In genomic region chr2:204505946-204506345, GRCh38 we compare ENCODE assay signal across 21 cellular contexts. TPM values are rescaled to one million over a fixed set of nuclear protein-coding genes. Genes with fewer than 3 reads are reported as not detected.
DNase-seq lines count a peak whose midpoint lies in the region; ATAC-seq, FAIRE-seq and TF ChIP-seq lines count a peak whose summit lies in the region.
"Had no signal": no experiment of that assay in that cellular context is flagged by ENCODE, and none has a peak within 500 bp of the region (broad histone marks: within the 10 kb centered on the region; RNA-seq: fewer than 3 reads in every experiment).

No MANE protein-coding gene starts in this region.

- H3K4me3 ChIP-seq in fibroblast of lung (replicated peaks in 1 of 4; ENCODE audit: control extremely low read depth in 1 of 4, insufficient read depth in 1 of 4, low read depth in 3 of 4, low read length in 4 of 4): no peak overlapping the region
- no peak overlapping the region for H3K4me3 ChIP-seq in PC-9
- H3K4me3 ChIP-seq: neural progenitor cell, SK-N-MC, suprapubic skin had no signal

- no peak overlapping the region for H3K27ac ChIP-seq in fibroblast of lung (ENCODE audit: insufficient read depth, low read length)
- no peak overlapping the region for H3K27ac ChIP-seq in PC-9
- H3K27ac ChIP-seq: HL-60, neural progenitor cell, SK-N-MC, suprapubic skin had no signal

- H3K79me2 ChIP-seq in fibroblast of lung (ENCODE audit: control insufficient read depth, insufficient read depth, low read length) (no peaks in the 10 kb centered on the region), PC-9 (ENCODE audit: low read depth) (no peaks in the 10 kb centered on the region)

- H2AFZ ChIP-seq in fibroblast of lung (ENCODE audit: low read length) (no peak overlapping the region), PC-9 (no peak overlapping the region)
- H2AFZ ChIP-seq: neural progenitor cell had no signal

- no peak overlapping the region for H3K4me2 ChIP-seq in fibroblast of lung (ENCODE audit: extremely low read depth, insufficient read depth, low read length)
- H3K4me2 ChIP-seq in PC-9: no peak overlapping the region
- H3K4me2 ChIP-seq: neural progenitor cell had no signal

- H3K9ac ChIP-seq in fibroblast of lung (ENCODE audit: insufficient read depth, low read length): no peak overlapping the region
- H3K9ac ChIP-seq: neural progenitor cell had no signal

- H4K20me1 ChIP-seq in fibroblast of lung (ENCODE audit: control insufficient read depth, extremely low read depth, insufficient read depth, low read length) (no peaks in the 10 kb centered on the region), PC-9 (ENCODE audit: insufficient read depth) (no peaks in the 10 kb centered on the region)

- TF ChIP-seq CTCF in fibroblast of lung (conservative IDR thresholded peaks at IDR 0.05 in 1 of 2, IDR thresholded peaks at IDR 0.05 in 1 of 2; ENCODE audit: low read depth in 1 of 2, low read length in 2 of 2) (no peak), PC-9 (conservative IDR thresholded peaks at IDR 0.05) (no peak)

- H3K27me3 ChIP-seq in fibroblast of lung (ENCODE audit: control insufficient read depth, insufficient read depth, low read length) (no peaks in the 10 kb centered on the region), PC-9 (ENCODE audit: insufficient read depth, low read depth) (no peaks in the 10 kb centered on the region)
- H3K27me3 ChIP-seq: neural progenitor cell, suprapubic skin had no signal

- FAIRE-seq in RCC 7860 (lab: Jason Lieb, UNC): peak; percentile 91
- FAIRE-seq: GM12891 had no signal

- no peaks in the 10 kb centered on the region for H3K36me3 ChIP-seq in fibroblast of lung (ENCODE audit: control insufficient read depth, insufficient read depth, low read length)
- H3K36me3 ChIP-seq in PC-9 (ENCODE audit: low read depth): no peaks in the 10 kb centered on the region
- H3K36me3 ChIP-seq: neural progenitor cell, suprapubic skin had no signal

- BruUV-seq in PC-9 (replicated peaks; lab: Mats Ljungman, UMichigan): no TSS peak

- no peaks in the 10 kb centered on the region for H3K9me3 ChIP-seq in fibroblast of lung (ENCODE audit: control insufficient read depth, insufficient read depth, low read depth, low read length)
- H3K9me3 ChIP-seq in PC-9 (ENCODE audit: insufficient read depth, low read depth): no peaks in the 10 kb centered on the region
- H3K9me3 ChIP-seq: suprapubic skin had no signal

- no peaks in the 10 kb centered on the region for H3K4me1 ChIP-seq in fibroblast of lung (ENCODE audit: control insufficient read depth, extremely low read depth, insufficient read depth, low read length)
- H3K4me1 ChIP-seq in PC-9 (replicated peaks; ENCODE audit: insufficient read depth): no peaks in the 10 kb centered on the region
- H3K4me1 ChIP-seq: neural progenitor cell, suprapubic skin had no signal

- DNase-seq in ELR (ENCODE audit: low read depth) (peak; percentile 84), RCC 7860 (ENCODE audit: low spot score) (peak; percentile 77), fibroblast of lung (ENCODE audit: low read depth in 2 of 2) (peak; percentile 4 to 88), stromal cell of bone marrow (ENCODE audit: low read depth) (peak; percentile 54), PC-9 (no peak)
- DNase-seq: activated CD4-positive, alpha-beta T cell treated with anti-CD3 and anti-CD28 coated beads, Interleukin-2, amount 10 ng/mL, durations not matched to agents 7 days and 5 days; activated T-cell treated with anti-CD3 and anti-CD28 coated beads, Interleukin-2, amount 50 U/mL, for 1 hour; CD4-positive, alpha-beta T cell; central memory CD4-positive, alpha-beta T cell; glutamatergic neuron; NCI-H1694; NCI-H510A; right cardiac atrium had no signal

- CTCF ChIA-PET in PC-9 (lab: Charles Lee): no interaction called here

- POLR2A ChIA-PET in PC-9 (lab: Charles Lee; ENCODE audit: unreplicated experiment): no interaction called here

- H3F3A ChIP-seq in PC-9 (ENCODE audit: insufficient read depth, low read depth): no peaks in the 10 kb centered on the region

- ATAC-seq in GM21360 (IDR thresholded peaks at IDR 0.05; ENCODE audit: unreplicated experiment) (no peak), HG03571 (IDR thresholded peaks at IDR 0.05; ENCODE audit: unreplicated experiment) (no peak)
- ATAC-seq: activated naive CD4-positive, alpha-beta T cell treated with anti-CD3 and anti-CD28 coated beads, Interleukin-2, amount 50 U/mL, for 72 hours; right cardiac atrium had no signal

- intact Hi-C loops in PC-9 (cut with micrococcal nuclease; ENCODE audit: unreplicated experiment): no loop called here

- no peaks in the 10 kb centered on the region for H3K9me2 ChIP-seq in PC-9 (ENCODE audit: insufficient read depth)

RNA-seq across cellular contexts. Expression of gene PARD3B, which starts 39.3 kb away (rescaled TPM):
- total RNA-seq in fibroblast of lung (14.9 and 20.6 TPM in 2 replicates), PC-9 (2021) (7.6 and 13.2 TPM in 2 replicates)
- 4.8 and 7.4 TPM in 2 replicates for polyA plus RNA-seq in fibroblast of lung
- polyA plus RNA-seq in fibroblast of lung (2012): 5.2 and 8.8 TPM in 2 replicates
- 9.0 and 11.9 TPM in 2 replicates for polyA minus RNA-seq in fibroblast of lung (ENCODE audit: low replicate concordance)

Comparison
In these comparisons a context has a peak if more than half of its experiments do, and no peak if none do; other contexts are left out.
1. DNase-seq: peak in ELR (single experiment), RCC 7860 (single experiment), fibroblast of lung (2 of 2) and stromal cell of bone marrow (single experiment); none in PC-9 (0 of 2).